Comparison of ENCODE assay signal across 20 cellular contexts in genomic region chr4:53963786-53964185, GRCh38.
DNase-seq lines count a peak whose midpoint lies in the region; ATAC-seq, FAIRE-seq and TF ChIP-seq lines count a peak whose summit lies in the region.
"Had no signal": no experiment of that assay in that cellular context is flagged by ENCODE, and none has a peak within 500 bp of the region (broad histone marks: within the 10 kb centered on the region; RNA-seq: fewer than 3 reads in every experiment).

No MANE protein-coding gene starts in this region.

- no peak for TF ChIP-seq EP300 in SK-N-SH (IDR thresholded peaks at IDR 0.05; ENCODE audit: borderline replicate concordance in 1 of 2, low read depth in 1 of 2, low read length in 1 of 2)

- H3K36me3 ChIP-seq in SK-N-SH (replicated peaks in 1 of 2; ENCODE audit: control insufficient read depth in 1 of 2, insufficient read depth in 2 of 2, low read length in 1 of 2) (no peaks in the 10 kb centered on the region), keratinocyte (ENCODE audit: control insufficient read depth in 2 of 2, extremely low read depth in 1 of 2, insufficient read depth in 2 of 2, low read length in 2 of 2) (no peaks in the 10 kb centered on the region)
- H3K36me3 ChIP-seq: thyroid gland had no signal

- H3K79me2 ChIP-seq in SK-N-SH (ENCODE audit: insufficient read depth) (no peaks in the 10 kb centered on the region), keratinocyte (ENCODE audit: control insufficient read depth, insufficient read depth, low read length) (no peaks in the 10 kb centered on the region)

- H2AFZ ChIP-seq in SK-N-SH (ENCODE audit: low read depth) (no peak overlapping the region), keratinocyte (ENCODE audit: control insufficient read depth, low read length) (no peak overlapping the region)

- TF ChIP-seq RAD21 in SK-N-SH (IDR thresholded peaks at IDR 0.05; ENCODE audit: low read length): no peak

- ATAC-seq in SK-N-SH treated with all-trans-retinoic acid at 6 μM for 48 hours (no peak), GM21526 (IDR thresholded peaks at IDR 0.05; ENCODE audit: low FRiP score, unreplicated experiment) (no peak)
- ATAC-seq: activated naive CD8-positive, alpha-beta T cell treated with anti-CD3 and anti-CD28 coated beads, Interleukin-2, amount 50 U/mL, for 24 hours; stimulated activated effector memory CD8-positive, alpha-beta T cell treated with anti-CD3 and anti-CD28 coated beads, Interleukin-12 subunit alpha, Interleukin-12 subunit beta, amount 100 ng/mL, for 72 hours had no signal

- H3F3A ChIP-seq in SK-N-SH (replicated peaks; ENCODE audit: insufficient read depth): peaks cover 19% of the 10 kb centered on the region

- DNase-seq in SK-N-SH (no peak), SHP77 (lab: John Stamatoyannopoulos, UW) (peak; percentile 51 to 61), keratinocyte (ENCODE audit: low read depth, low spot score) (no peak), midbrain (lab: John Stamatoyannopoulos, UW) (no peak), GM20000 (ENCODE audit: low spot score) (no peak), NCI-H1694 (lab: John Stamatoyannopoulos, UW) (no peak)
- DNase-seq: ACHN; activated CD4-positive, CD25-positive, alpha-beta regulatory T cell; activated CD8-positive, alpha-beta memory T cell treated with anti-CD3 and anti-CD28 coated beads for 24 hours; activated naive CD8-positive, alpha-beta T cell treated with anti-CD3 and anti-CD28 coated beads, Interleukin-2, amount 50 U/mL, for 24 hours; central memory CD4-positive, alpha-beta T cell; DMS 273 treated with DMSO at 0.1 percent for 48 hours; effector CD8-positive, alpha-beta T cell; KBM-7; thyroid gland had no signal

- POLR2A ChIA-PET in SK-N-SH (lab: Yijun Ruan, JAX): no interaction called here

- dilution Hi-C loops in keratinocyte (cut with MboI; ENCODE audit: extremely low pct_ligation_motif_present, low sequenced_read_pairs): no loop called here

- CTCF ChIA-PET in SK-N-SH (lab: Yijun Ruan, JAX): interaction anchor here (0.8 to 1.0 kb wide), 2 partner anchors 33 to 253 kb away, joined by 4 read pairs; no protein-coding TSS in a partner anchor

- H3K9me2 ChIP-seq in SK-N-SH: no peaks in the 10 kb centered on the region

- WGBS in SK-N-SH (ENCODE audit: low lambda C conversion rate): 68% methylated on average over 3 of the region's 3 CpGs

- H4K20me1 ChIP-seq in SK-N-SH (ENCODE audit: insufficient read depth) (no peaks in the 10 kb centered on the region), keratinocyte (ENCODE audit: control insufficient read depth, extremely low read depth, insufficient read depth, low read length) (no peaks in the 10 kb centered on the region)

- peak overlapping the region in 1 of 2 experiments; percentile 65; a peak in 2 of 4 replicates for H3K27ac ChIP-seq in SK-N-SH (ENCODE audit: low read depth in 2 of 2, low read length in 1 of 2)
- H3K27ac ChIP-seq in keratinocyte (ENCODE audit: control insufficient read depth, insufficient read depth, low read length): no peak overlapping the region
- H3K27ac ChIP-seq: thyroid gland had no signal

- no peak overlapping the region for H3K9ac ChIP-seq in SK-N-SH
- no peak overlapping the region for H3K9ac ChIP-seq in keratinocyte (ENCODE audit: control insufficient read depth, extremely low read depth, insufficient read depth, low read length)

- peak; percentile 74 for FAIRE-seq in keratinocyte (lab: Jason Lieb, UNC)
- FAIRE-seq: GM12891, islet of Langerhans had no signal

- H3K4me3 ChIP-seq in SK-N-SH (ENCODE audit: low read depth in 2 of 2, low read length in 1 of 2) (no peak overlapping the region), keratinocyte (ENCODE audit: control insufficient read depth in 2 of 3, extremely low read depth in 1 of 3, insufficient read depth in 2 of 3, low read depth in 1 of 3, low read length in 3 of 3) (no peak overlapping the region)
- H3K4me3 ChIP-seq: thyroid gland had no signal

- H3K27me3 ChIP-seq in SK-N-SH (ENCODE audit: insufficient read depth) (no peaks in the 10 kb centered on the region), keratinocyte (ENCODE audit: control insufficient read depth, extremely low read depth, insufficient read depth, low read length) (no peaks in the 10 kb centered on the region)
- H3K27me3 ChIP-seq: thyroid gland had no signal

- TF ChIP-seq CTCF in SK-N-SH (IDR thresholded peaks at IDR 0.05) (no peak), keratinocyte (optimal IDR thresholded peaks at IDR 0.05 in 1 of 3, IDR thresholded peaks at IDR 0.05 in 1 of 3, conservative IDR thresholded peaks at IDR 0.05 in 1 of 3; ENCODE audit: extremely low read depth in 1 of 3, insufficient read depth in 2 of 3, low read length in 3 of 3) (no peak), GM20000 (IDR thresholded peaks at IDR 0.05; ENCODE audit: extremely low read depth, missing control alignments) (no peak)

- H3K9me3 ChIP-seq in SK-N-SH (no peaks in the 10 kb centered on the region), keratinocyte (ENCODE audit: control insufficient read depth, low read depth, low read length) (no peaks in the 10 kb centered on the region)
- H3K9me3 ChIP-seq: thyroid gland had no signal

- H3K9me1 ChIP-seq in keratinocyte (ENCODE audit: control insufficient read depth, extremely low read depth, insufficient read depth, low read length): no peaks in the 10 kb centered on the region

- H3K4me1 ChIP-seq in SK-N-SH (ENCODE audit: control insufficient read depth in 1 of 2, insufficient read depth in 2 of 2, low read depth in 1 of 2, low read length in 1 of 2): peaks cover 21 to 27% of the 10 kb centered on the region in 2 experiments
- H3K4me1 ChIP-seq in keratinocyte (ENCODE audit: control insufficient read depth, extremely low read depth, insufficient read depth, low read length): peaks cover 21% of the 10 kb centered on the region
- H3K4me1 ChIP-seq: thyroid gland had no signal

- H3K4me2 ChIP-seq in SK-N-SH (no peak overlapping the region; the same call in 1 of the 2 replicates), keratinocyte (ENCODE audit: control insufficient read depth, extremely low read depth, insufficient read depth, low read depth, low read length) (no peak overlapping the region)

TF ChIP-seq in SK-N-SH, 30 proteins besides CTCF, POLR2A, EP300 and RAD21:
- TF ChIP-seq TAF1 (IDR thresholded peaks at IDR 0.05; ENCODE audit: borderline replicate concordance, low read depth, low read length) (no peak), PBX3 (IDR thresholded peaks at IDR 0.05) (peak; percentile 21; the same call in 1 of the 2 replicates)

TF ChIP-seq in SK-N-SH treated with all-trans-retinoic acid at 6 μM for 48 hours, 23 proteins besides CTCF, POLR2A, EP300 and RAD21:
- TF ChIP-seq TOX (CRISPR knock-in tag; IDR thresholded peaks at IDR 0.05; ENCODE audit: borderline replicate concordance): no peak
- no peak for TF ChIP-seq SNAI2 (CRISPR knock-in tag; IDR thresholded peaks at IDR 0.05)
- no peak for TF ChIP-seq GLIS3 (CRISPR knock-in tag; IDR thresholded peaks at IDR 0.05)
- TF ChIP-seq ARNTL (CRISPR knock-in tag; IDR thresholded peaks at IDR 0.05; ENCODE audit: borderline replicate concordance, low read depth): no peak
- no peak for TF ChIP-seq ZNF8 (CRISPR knock-in tag; IDR thresholded peaks at IDR 0.05)
- no peak for TF ChIP-seq CSDC2 (CRISPR knock-in tag; IDR thresholded peaks at IDR 0.05)
- no peak for TF ChIP-seq ZFP30 (CRISPR knock-in tag; IDR thresholded peaks at IDR 0.05)
- no peak for TF ChIP-seq PATZ1 (CRISPR knock-in tag; IDR thresholded peaks at IDR 0.05; ENCODE audit: borderline replicate concordance)
- TF ChIP-seq OSR1 (CRISPR knock-in tag; IDR thresholded peaks at IDR 0.05): no peak
- TF ChIP-seq ESRRG (CRISPR knock-in tag; IDR thresholded peaks at IDR 0.05): no peak
- no peak for TF ChIP-seq ZFP3 (CRISPR knock-in tag; IDR thresholded peaks at IDR 0.05)
- TF ChIP-seq ZNF70 (CRISPR knock-in tag; IDR thresholded peaks at IDR 0.05): no peak
- no peak for TF ChIP-seq ZC3H10 (CRISPR knock-in tag; IDR thresholded peaks at IDR 0.05)
- no peak for TF ChIP-seq CREB5 (CRISPR knock-in tag; IDR thresholded peaks at IDR 0.05; ENCODE audit: low read depth)

Comparison
In these comparisons a context has a peak if more than half of its experiments do, and no peak if none do; other contexts are left out.
1. DNase-seq: peak in SHP77 (2 of 2); none in SK-N-SH (single experiment), keratinocyte (single experiment), midbrain (single experiment), GM20000 (single experiment) and NCI-H1694 (single experiment).